Comparison of ENCODE assay signal across 12 cellular contexts in the genomic region with DNA sequence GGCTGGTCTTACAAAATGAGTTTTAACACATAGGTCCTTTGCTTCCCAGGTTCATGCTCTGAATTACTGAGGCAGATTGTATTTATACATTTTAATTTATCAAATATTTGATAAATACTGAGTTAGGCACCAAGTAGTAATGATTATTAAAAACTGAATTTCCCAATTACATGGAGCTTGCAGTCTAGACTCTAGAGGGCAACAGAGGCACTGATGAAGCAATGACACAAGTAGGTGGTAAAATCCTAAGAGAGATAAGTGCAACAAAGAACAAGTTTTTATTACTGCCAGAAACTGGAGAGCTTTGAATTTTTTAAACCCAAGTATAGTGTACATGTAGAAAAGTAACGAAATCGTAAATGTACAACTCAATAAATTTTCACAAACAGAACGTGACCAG.
DNase-seq lines count a peak whose midpoint lies in the region; ATAC-seq, FAIRE-seq and TF ChIP-seq lines count a peak whose summit lies in the region.
"Had no signal": no experiment of that assay in that cellular context is flagged by ENCODE, and none has a peak within 500 bp of the region (broad histone marks: within the 10 kb centered on the region; RNA-seq: fewer than 3 reads in every experiment).

No MANE protein-coding gene starts in this region.

- intact Hi-C loops in right lobe of liver (cut with DNase I) = no loop called here

- H3K27me3 ChIP-seq in AG04450 (ENCODE audit: control insufficient read depth, insufficient read depth, low read length) = no peaks in the 10 kb centered on the region
- no peaks in the 10 kb centered on the region for H3K27me3 ChIP-seq in right lobe of liver

- TF ChIP-seq CTCF in AG04450 (IDR thresholded peaks at IDR 0.05; ENCODE audit: low read depth, low read length) = peak; percentile 29
- TF ChIP-seq CTCF in LNCAP (IDR thresholded peaks at IDR 0.05) = peak; percentile 67
- peak; percentile 48 to 56 (median 52) for TF ChIP-seq CTCF in right lobe of liver (IDR thresholded peaks at IDR 0.05)

- H3K27ac ChIP-seq in AG04450 (ENCODE audit: low read depth, low read length) (no peak overlapping the region), right lobe of liver (no peak overlapping the region)

- no peak for DNase-seq in AG04450 (ENCODE audit: low read depth, low spot score)
- DNase-seq in dedifferentiated amniotic fluid mesenchymal stem cell (ENCODE audit: extremely low spot score) = peak; percentile 30
- DNase-seq in right lobe of liver = no peak
- no peak for DNase-seq in NCI-H1092 treated with DMSO at 0.1 percent for 48 hours (lab: John Stamatoyannopoulos, UW)
- no peak for DNase-seq in HTR-8/SVneo (ENCODE audit: insufficient read length, low spot score)
- DNase-seq in stimulated activated CD4-positive, alpha-beta T cell treated with anti-CD3 and anti-CD28 coated beads, Interleukin-12 subunit alpha, Interleukin-12 subunit beta, amount 100 ng/mL, for 4 hours = no peak
- DNase-seq in NCI-H1694 (lab: John Stamatoyannopoulos, UW) = no peak
- DNase-seq: activated CD4-positive, alpha-beta T cell treated with anti-CD3 and anti-CD28 coated beads for 1 hour; CD4-positive, CD25-positive, alpha-beta regulatory T cell; retina had no signal

- CTCF ChIA-PET in AG04450 (lab: Charles Lee) = interaction anchor here (1.5 to 2.5 kb wide), 2 partner anchors 12 to 571 kb away, joined by 3 to 12 read pairs; no protein-coding TSS in a partner anchor

- no peak overlapping the region for H3K4me3 ChIP-seq in AG04450 (ENCODE audit: low read depth, low read length)
- no peak overlapping the region for H3K4me3 ChIP-seq in right lobe of liver
- H3K4me3 ChIP-seq: K562 had no signal

- no peaks in the 10 kb centered on the region for H3K36me3 ChIP-seq in right lobe of liver

- H3K9me3 ChIP-seq in AG04450 (ENCODE audit: control insufficient read depth, insufficient read depth, low read length) (no peaks in the 10 kb centered on the region), right lobe of liver (no peaks in the 10 kb centered on the region)

- ATAC-seq in right lobe of liver = peak; percentile 48 to 62 (median 54)
- ATAC-seq: K562 had no signal

- TF ChIP-seq POLR2A in right lobe of liver (IDR thresholded peaks at IDR 0.05) = no peak

- 54% methylated on average over 3 of the region's 3 CpGs for WGBS in right lobe of liver (ENCODE audit: insufficient coverage, low coverage, low lambda C conversion rate, missing lambda C conversion rate)

- FAIRE-seq in HTR-8/SVneo (lab: Jason Lieb, UNC) = no peak
- FAIRE-seq: K562 had no signal

- H3K4me1 ChIP-seq in right lobe of liver = no peaks in the 10 kb centered on the region

- POLR2A ChIA-PET in AG04450 (lab: Yijun Ruan, JAX) = no interaction called here
